7 cellular contexts compared by ENCODE assay signal in genomic region chr12:11486623-11487444, GRCh38.
DNase-seq lines count a peak whose midpoint lies in the region; ATAC-seq, FAIRE-seq and TF ChIP-seq lines count a peak whose summit lies in the region.

No MANE protein-coding gene starts in this region.

- in situ Hi-C loops in K562 (cut with MboI) = loop anchor here (5.0 kb wide), 2 partner anchors 255 to 720 kb away; no protein-coding TSS in a partner anchor

- no TSS peak for BruUV-seq in K562 (replicated peaks; lab: Mats Ljungman, UMichigan)

- intact Hi-C loops in K562 (cut with micrococcal nuclease) = loop anchor here (1.0 kb wide), 2 partner anchors 259 to 716 kb away; no protein-coding TSS in a partner anchor
- intact Hi-C loops in spleen (cut with DNase I; ENCODE audit: low total_unique reads) = loop anchor here (5.0 kb wide), 2 partner anchors 260 to 715 kb away; no protein-coding TSS in a partner anchor

- no peaks in the 10 kb centered on the region for H3K4me1 ChIP-seq in K562 (replicated peaks in 1 of 2; ENCODE audit: control insufficient read depth in 2 of 2, insufficient read depth in 2 of 2, low read length in 2 of 2)
- peaks cover 0 to 10% (median 0%) of the 10 kb centered on the region in 6 donors for H3K4me1 ChIP-seq in spleen

- FAIRE-seq in TTC549 (lab: Jason Lieb, UNC) (peak; percentile 95), K562 (lab: Jason Lieb, UNC) (peak; percentile 94)

- CTCF ChIA-PET in K562 (lab: Yijun Ruan, JAX; ENCODE audit: low intra/inter-chr PET ratio) = interaction anchor here (0.6 to 3.1 kb wide), 9 partner anchors 259 to 1334 kb away, joined by 3 to 41 read pairs (median 3); no protein-coding TSS in a partner anchor

- ATAC-seq in GM18498 (IDR thresholded peaks at IDR 0.05; ENCODE audit: unreplicated experiment) (peak; percentile 85), HG02981 (IDR thresholded peaks at IDR 0.05; ENCODE audit: unreplicated experiment) (peak; percentile 82), K562 (peak; percentile 66)

- no peak overlapping the region for H2AFZ ChIP-seq in K562 (ENCODE audit: low read depth, low read length)

- TF ChIP-seq CTCF in K562 (IDR thresholded peaks at IDR 0.05 in 2 of 3, conservative IDR thresholded peaks at IDR 0.05 in 1 of 3; ENCODE audit: insufficient read depth in 2 of 3, low read depth in 1 of 3, low read length in 3 of 3) = peak; percentile 84 to 99 (median 99)
- TF ChIP-seq CTCF in spleen (IDR thresholded peaks at IDR 0.05 in 8 of 11, conservative IDR thresholded peaks at IDR 0.05 in 3 of 11) = peak; percentile 63 to 94 (median 90)

- H4K20me1 ChIP-seq in K562 (replicated peaks; ENCODE audit: control insufficient read depth, insufficient read depth, low read length) = no peaks in the 10 kb centered on the region

- TF ChIP-seq POLR2A in K562 (conservative IDR thresholded peaks at IDR 0.05) = no peak
- TF ChIP-seq POLR2A in spleen (IDR thresholded peaks at IDR 0.05) = no peak

- POLR2A ChIA-PET in K562 (lab: Yijun Ruan, JAX) = no interaction called here

- no peak overlapping the region for H3K9ac ChIP-seq in K562 (ENCODE audit: insufficient read depth in 1 of 2, low read depth in 2 of 2, low read length in 2 of 2)

- H3K36me3 ChIP-seq in K562 (ENCODE audit: control insufficient read depth, insufficient read depth, low read length) = no peaks in the 10 kb centered on the region
- H3K36me3 ChIP-seq in spleen = no peaks in the 10 kb centered on the region

- TF ChIP-seq EP300 in K562 (IDR thresholded peaks at IDR 0.05; ENCODE audit: low read length) = no peak

- WGBS in K562 (ENCODE audit: insufficient coverage, low coverage, missing lambda C conversion rate) = 7% methylated on average over 13 of the region's 13 CpGs
- WGBS in spleen, 5 donors = 26 to 30% (median 28%) methylated on average over 13 of the region's 13 CpGs

- no peaks in the 10 kb centered on the region for H3K9me1 ChIP-seq in K562 (ENCODE audit: control insufficient read depth, insufficient read depth, low read length)

- H3K27ac ChIP-seq in K562 (ENCODE audit: extremely low read depth, low read depth, low read length) (no peak overlapping the region), spleen (no peak overlapping the region)

- no peak overlapping the region for H3K4me2 ChIP-seq in K562 (ENCODE audit: insufficient read depth, low read length)

- no peaks in the 10 kb centered on the region for H3K79me2 ChIP-seq in K562 (ENCODE audit: control insufficient read depth, insufficient read depth, low read length)

- peak; percentile 79 to 87 for TF ChIP-seq RAD21 in K562 (CRISPR knock-in tag; conservative IDR thresholded peaks at IDR 0.05 in 1 of 2, IDR thresholded peaks at IDR 0.05 in 1 of 2)

- H3K27me3 ChIP-seq in K562 (ENCODE audit: control insufficient read depth in 2 of 2, insufficient read depth in 2 of 2, low read length in 2 of 2) (no peaks in the 10 kb centered on the region), spleen (replicated peaks in 1 of 7) (no peaks in the 10 kb centered on the region)

- H3K4me3 ChIP-seq in K562 (no peak overlapping the region), spleen (peak overlapping the region in 1 of 8 donors; percentile 10)

- DNase-seq in NCI-H2107 treated with DMSO at 0.1 percent for 48 hours (lab: John Stamatoyannopoulos, UW; ENCODE audit: unreplicated experiment) (peak; percentile 89), K562 (ENCODE audit: extremely low read depth in 1 of 4, low spot score in 3 of 4) (peak; percentile 64 to 83 (median 70)), iPS DF 4.7 (ENCODE audit: extremely low read depth, low spot score) (peak; percentile 66), spleen (peak; percentile 83)

- H3K9me3 ChIP-seq in K562 (replicated peaks; ENCODE audit: control insufficient read depth, insufficient read depth, low read depth, low read length) (no peaks in the 10 kb centered on the region), spleen (no peaks in the 10 kb centered on the region)

TF ChIP-seq in K562, 482 proteins besides CTCF, POLR2A, EP300 and RAD21 (continues in another document):
- TF ChIP-seq NFE2 (IDR thresholded peaks at IDR 0.05; ENCODE audit: low read depth) (peak; percentile 34; the same call in 1 of the 2 replicates), RUNX1 (IDR thresholded peaks at IDR 0.05; ENCODE audit: low read depth) (no peak), SPI1 (IDR thresholded peaks at IDR 0.05; ENCODE audit: borderline replicate concordance, low read depth, low read length) (no peak), ATF1 (CRISPR knock-in tag; IDR thresholded peaks at IDR 0.05) (no peak), ATF1 (tag; IDR thresholded peaks at IDR 0.05) (peak; percentile 86), JUND (IDR thresholded peaks at IDR 0.05; ENCODE audit: borderline replicate concordance, low read depth, low read length) (0 out of 2 replicates have a peak, but pooled peaks have one; percentile 28), JUND (tag; IDR thresholded peaks at IDR 0.05; ENCODE audit: borderline replicate concordance, low read depth, low read length) (no peak), NR2C1 (IDR thresholded peaks at IDR 0.05) (no peak), NR2C1 (tag; IDR thresholded peaks at IDR 0.05) (no peak), CEBPG (CRISPR knock-in tag; IDR thresholded peaks at IDR 0.05) (0 out of 2 replicates have a peak, but pooled peaks have one; percentile 19), CEBPG (tag; conservative IDR thresholded peaks at IDR 0.05 in 1 of 2, IDR thresholded peaks at IDR 0.05 in 1 of 2) (no peak), RHOXF2B (CRISPR knock-in tag; conservative IDR thresholded peaks at IDR 0.05) (no peak), ZBTB11 (CRISPR knock-in tag; IDR thresholded peaks at IDR 0.05) (no peak), CEBPB (tag; IDR thresholded peaks at IDR 0.05) (peak; percentile 44; the same call in 1 of the 2 replicates), STAG1 (CRISPR knock-in tag; IDR thresholded peaks at IDR 0.05; ENCODE audit: borderline replicate concordance) (peak; percentile 63; the same call in 1 of the 2 replicates), SMC3 (conservative IDR thresholded peaks at IDR 0.05; ENCODE audit: insufficient read depth, low read depth, low read length) (peak; percentile 73)
- TF ChIP-seq, protein P1, sequence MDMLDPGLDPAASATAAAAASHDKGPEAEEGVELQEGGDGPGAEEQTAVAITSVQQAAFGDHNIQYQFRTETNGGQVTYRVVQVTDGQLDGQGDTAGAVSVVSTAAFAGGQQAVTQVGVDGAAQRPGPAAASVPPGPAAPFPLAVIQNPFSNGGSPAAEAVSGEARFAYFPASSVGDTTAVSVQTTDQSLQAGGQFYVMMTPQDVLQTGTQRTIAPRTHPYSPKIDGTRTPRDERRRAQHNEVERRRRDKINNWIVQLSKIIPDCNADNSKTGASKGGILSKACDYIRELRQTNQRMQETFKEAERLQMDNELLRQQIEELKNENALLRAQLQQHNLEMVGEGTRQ (CRISPR knock-in tag; IDR thresholded peaks at IDR 0.05) = no peak
- TF ChIP-seq, protein P2, sequence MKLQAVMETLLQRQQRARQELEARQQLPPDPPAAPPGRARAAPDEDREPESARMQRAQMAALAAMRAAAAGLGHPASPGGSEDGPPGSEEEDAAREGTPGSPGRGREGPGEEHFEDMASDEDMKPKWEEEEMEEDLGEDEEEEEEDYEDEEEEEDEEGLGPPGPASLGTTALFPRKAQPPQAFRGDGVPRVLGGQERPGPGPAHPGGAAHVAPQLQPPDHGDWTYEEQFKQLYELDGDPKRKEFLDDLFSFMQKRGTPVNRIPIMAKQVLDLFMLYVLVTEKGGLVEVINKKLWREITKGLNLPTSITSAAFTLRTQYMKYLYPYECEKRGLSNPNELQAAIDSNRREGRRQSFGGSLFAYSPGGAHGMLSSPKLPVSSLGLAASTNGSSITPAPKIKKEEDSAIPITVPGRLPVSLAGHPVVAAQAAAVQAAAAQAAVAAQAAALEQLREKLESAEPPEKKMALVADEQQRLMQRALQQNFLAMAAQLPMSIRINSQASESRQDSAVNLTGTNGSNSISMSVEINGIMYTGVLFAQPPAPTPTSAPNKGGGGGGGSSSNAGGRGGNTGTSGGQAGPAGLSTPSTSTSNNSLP (IDR thresholded peaks at IDR 0.05; ENCODE audit: borderline replicate concordance, low read depth, low read length) = peak; percentile 24; the same call in 1 of the 2 replicates
- TF ChIP-seq, protein P3, sequence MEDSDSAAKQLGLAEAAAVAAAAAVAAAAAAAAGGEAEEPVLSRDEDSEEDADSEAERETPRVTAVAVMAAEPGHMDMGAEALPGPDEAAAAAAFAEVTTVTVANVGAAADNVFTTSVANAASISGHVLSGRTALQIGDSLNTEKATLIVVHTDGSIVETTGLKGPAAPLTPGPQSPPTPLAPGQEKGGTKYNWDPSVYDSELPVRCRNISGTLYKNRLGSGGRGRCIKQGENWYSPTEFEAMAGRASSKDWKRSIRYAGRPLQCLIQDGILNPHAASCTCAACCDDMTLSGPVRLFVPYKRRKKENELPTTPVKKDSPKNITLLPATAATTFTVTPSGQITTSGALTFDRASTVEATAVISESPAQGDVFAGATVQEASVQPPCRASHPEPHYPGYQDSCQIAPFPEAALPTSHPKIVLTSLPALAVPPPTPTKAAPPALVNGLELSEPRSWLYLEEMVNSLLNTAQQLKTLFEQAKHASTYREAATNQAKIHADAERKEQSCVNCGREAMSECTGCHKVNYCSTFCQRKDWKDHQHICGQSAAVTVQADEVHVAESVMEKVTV (CRISPR knock-in tag; IDR thresholded peaks at IDR 0.05) = peak; percentile 76
